6 cellular contexts compared by ENCODE assay signal in the genomic region with DNA sequence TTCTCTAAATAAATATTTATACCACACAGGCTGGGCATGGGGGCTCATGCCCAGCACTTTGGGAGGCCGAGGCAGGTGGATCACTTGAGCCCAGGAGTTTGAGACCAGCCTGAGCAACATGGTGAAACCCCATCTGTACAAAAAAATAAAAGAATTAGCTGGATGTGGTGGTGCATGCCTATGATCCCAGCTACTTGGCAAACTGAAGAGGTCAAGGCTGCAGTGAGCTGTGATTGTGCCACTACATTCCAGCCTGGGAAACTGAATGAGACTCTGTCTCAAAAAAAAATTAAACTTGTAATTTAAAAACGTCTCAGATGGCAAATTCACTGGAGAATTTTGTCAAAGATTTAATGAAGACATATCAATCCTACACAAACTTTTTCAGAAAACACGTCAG.
"Had no signal": no experiment of that assay in that cellular context is flagged by ENCODE, and none has a peak within 500 bp of the region (broad histone marks: within the 10 kb centered on the region; RNA-seq: fewer than 3 reads in every experiment).

No MANE protein-coding gene starts in this region.

- ATAC-seq: GM23338, K562 had no signal

- H3K4me3 ChIP-seq: GM23338, K562 had no signal

- DNase-seq: H9, HCEC 1CT, IMR-90, KG1 had no signal

- H2AFZ ChIP-seq: GM23338 had no signal

- H3K4me2 ChIP-seq: GM23338 had no signal
